18 cellular contexts compared by ENCODE assay signal in the genomic region with DNA sequence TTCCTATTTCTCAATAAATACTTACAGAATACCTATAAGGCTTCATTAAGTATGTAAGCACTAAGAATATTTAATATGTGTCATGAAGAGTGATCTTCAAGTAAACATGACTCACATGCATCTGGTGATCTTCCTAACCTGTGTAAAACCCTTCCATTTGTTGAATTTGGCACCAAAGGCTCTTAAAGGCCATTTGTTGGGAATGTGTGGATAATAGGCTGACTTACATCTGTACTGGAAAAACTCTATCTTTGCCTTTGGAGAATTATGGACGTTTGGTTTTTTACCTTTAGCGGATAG.
DNase-seq lines count a peak whose midpoint lies in the region; ATAC-seq and TF ChIP-seq lines count a peak whose summit lies in the region.
"Had no signal": no experiment of that assay in that cellular context is flagged by ENCODE, and none has a peak within 500 bp of the region (broad histone marks: within the 10 kb centered on the region; RNA-seq: fewer than 3 reads in every experiment).

No MANE protein-coding gene starts in this region.

- H3K27me3 ChIP-seq in Peyer's patch (no peaks in the 10 kb centered on the region), lower lobe of right lung (ENCODE audit: low read depth) (no peaks in the 10 kb centered on the region)
- H3K27me3 ChIP-seq: sigmoid colon had no signal

- H3K27ac ChIP-seq in Peyer's patch = peak overlapping the region in 3 of 4 donors; percentile 15 to 75 (median 39)
- H3K27ac ChIP-seq in lower lobe of right lung = no peak overlapping the region
- H3K27ac ChIP-seq: parathyroid adenoma, sigmoid colon had no signal

- no peaks in the 10 kb centered on the region for H3K36me3 ChIP-seq in Peyer's patch
- no peaks in the 10 kb centered on the region for H3K36me3 ChIP-seq in lower lobe of right lung
- H3K36me3 ChIP-seq: BE2C, sigmoid colon had no signal

- H3K9me3 ChIP-seq in Peyer's patch = peaks cover 0 to 6% (median 0%) of the 10 kb centered on the region in 4 donors
- peaks cover 8% of the 10 kb centered on the region for H3K9me3 ChIP-seq in lower lobe of right lung
- H3K9me3 ChIP-seq: BE2C had no signal

- no peak for TF ChIP-seq CTCF in Peyer's patch (IDR thresholded peaks at IDR 0.05)
- TF ChIP-seq CTCF in lower lobe of right lung (IDR thresholded peaks at IDR 0.05) = no peak

- no peak overlapping the region for H3K4me3 Mint-ChIP-seq in dendritic cell treated with granulocyte-macrophage colony-stimulating factor and Interleukin-4, amounts not matched to agents 40 ng/mL and 50 ng/mL, for 4 days
- peak overlapping the region; percentile 21 for H3K4me3 Mint-ChIP-seq in stimulated activated memory B cell treated with anti-CD40 and anti-IgM and Interleukin-4, amounts not matched to agents 10 μg/mL and 1 μg/mL and 100 μg/mL, for 72 hours
- H3K4me3 Mint-ChIP-seq: activated T-helper 1 cell treated with anti-CD3 and anti-CD28 coated beads, Interleukin-12 subunit alpha, Interleukin-12 subunit beta, Interleukin-2, Interleukin-4 antibody, amounts not matched to agents 30 ng/mL and 10 ng/mL and 1 ng/mL, durations not matched to agents 14 hours and 24 hours and 36 hours; endodermal cell; H9 had no signal

- DNase-seq in Peyer's patch (no peak), lower lobe of right lung (no peak), NCI-H1092 (lab: John Stamatoyannopoulos, UW) (no peak)
- DNase-seq: amygdala, BE2C, cerebellar nuclear complex, DMS 273 treated with DMSO at 0.1 percent for 48 hours, endodermal cell, H9, NCI-H2171, NCI-H82, sigmoid colon had no signal

- peaks cover 13% of the 10 kb centered on the region for H3K36me3 Mint-ChIP-seq in dendritic cell treated with granulocyte-macrophage colony-stimulating factor and Interleukin-4, amounts not matched to agents 40 ng/mL and 50 ng/mL, for 4 days (ENCODE audit: low read depth)
- H3K36me3 Mint-ChIP-seq in stimulated activated memory B cell treated with anti-CD40 and anti-IgM and Interleukin-4, amounts not matched to agents 10 μg/mL and 1 μg/mL and 100 μg/mL, for 72 hours = peaks cover 6% of the 10 kb centered on the region

- H3K4me1 ChIP-seq in Peyer's patch = peaks cover 0 to 8% (median 0%) of the 10 kb centered on the region in 4 donors
- peaks cover 9% of the 10 kb centered on the region for H3K4me1 ChIP-seq in lower lobe of right lung
- H3K4me1 ChIP-seq: BE2C, parathyroid adenoma, sigmoid colon had no signal

- peaks cover 27% of the 10 kb centered on the region for H3K4me1 Mint-ChIP-seq in dendritic cell treated with granulocyte-macrophage colony-stimulating factor and Interleukin-4, amounts not matched to agents 40 ng/mL and 50 ng/mL, for 4 days (ENCODE audit: low read depth)
- H3K4me1 Mint-ChIP-seq in stimulated activated memory B cell treated with anti-CD40 and anti-IgM and Interleukin-4, amounts not matched to agents 10 μg/mL and 1 μg/mL and 100 μg/mL, for 72 hours = peaks cover 55% of the 10 kb centered on the region
- H3K4me1 Mint-ChIP-seq: endodermal cell, H9 had no signal

- intact Hi-C loops in dendritic cell treated with granulocyte-macrophage colony-stimulating factor and Interleukin-4, amounts not matched to agents 40 ng/mL and 50 ng/mL, for 4 days (cut with micrococcal nuclease) = loop anchor here (10.0 kb wide), 1 partner anchor 149 kb away; no protein-coding TSS in a partner anchor
- intact Hi-C loops in lower lobe of right lung (cut with DNase I) = no loop called here

- H3K4me3 ChIP-seq in Peyer's patch (no peak overlapping the region), lower lobe of right lung (no peak overlapping the region)
- H3K4me3 ChIP-seq: sigmoid colon had no signal

- peaks cover 10% of the 10 kb centered on the region for H3K9me3 Mint-ChIP-seq in dendritic cell treated with granulocyte-macrophage colony-stimulating factor and Interleukin-4, amounts not matched to agents 40 ng/mL and 50 ng/mL, for 4 days
- H3K9me3 Mint-ChIP-seq in stimulated activated memory B cell treated with anti-CD40 and anti-IgM and Interleukin-4, amounts not matched to agents 10 μg/mL and 1 μg/mL and 100 μg/mL, for 72 hours = peaks cover 9% of the 10 kb centered on the region

- no peak for TF ChIP-seq POLR2A in Peyer's patch (IDR thresholded peaks at IDR 0.05)

- H3K27me3 Mint-ChIP-seq in dendritic cell treated with granulocyte-macrophage colony-stimulating factor and Interleukin-4, amounts not matched to agents 40 ng/mL and 50 ng/mL, for 4 days = peaks cover 2% of the 10 kb centered on the region
- no peaks in the 10 kb centered on the region for H3K27me3 Mint-ChIP-seq in stimulated activated memory B cell treated with anti-CD40 and anti-IgM and Interleukin-4, amounts not matched to agents 10 μg/mL and 1 μg/mL and 100 μg/mL, for 72 hours

- peak; percentile 17 for ATAC-seq in GM18868 (IDR thresholded peaks at IDR 0.05; ENCODE audit: unreplicated experiment)
- peak; percentile 24 for ATAC-seq in stimulated activated memory B cell treated with anti-CD40 and anti-IgM and Interleukin-4, amounts not matched to agents 10 μg/mL and 1 μg/mL and 100 μg/mL, for 72 hours
- ATAC-seq in GM18870 (IDR thresholded peaks at IDR 0.05; ENCODE audit: unreplicated experiment) = no peak
- no peak for ATAC-seq in lower lobe of right lung

- peak overlapping the region; percentile 88 for H3K27ac Mint-ChIP-seq in dendritic cell treated with granulocyte-macrophage colony-stimulating factor and Interleukin-4, amounts not matched to agents 40 ng/mL and 50 ng/mL, for 4 days
- peak overlapping the region; percentile 84 for H3K27ac Mint-ChIP-seq in stimulated activated memory B cell treated with anti-CD40 and anti-IgM and Interleukin-4, amounts not matched to agents 10 μg/mL and 1 μg/mL and 100 μg/mL, for 72 hours
- H3K27ac Mint-ChIP-seq: endodermal cell, H9 had no signal

Comparison
In these comparisons a context has a peak if more than half of its experiments do, and no peak if none do; other contexts are left out.
1. ATAC-seq: peak in GM18868 (single experiment) and stimulated activated memory B cell treated with anti-CD40 and anti-IgM and Interleukin-4, amounts not matched to agents 10 μg/mL and 1 μg/mL and 100 μg/mL, for 72 hours (single experiment); none in GM18870 (single experiment) and lower lobe of right lung (0 of 2).